Comparison of ENCODE assay signal across 1 cellular context in genomic region chr6:139474145-139475108, GRCh38.
TF ChIP-seq lines count a peak whose summit lies in the region.

No MANE protein-coding gene starts in this region.

TF ChIP-seq in K562, 482 proteins besides CTCF, POLR2A, EP300 and RAD21 (continued from another document and continues in another):
- no peak for TF ChIP-seq SIRT6 (IDR thresholded peaks at IDR 0.05; ENCODE audit: low read depth, low read length)
- TF ChIP-seq ZFP36 (IDR thresholded peaks at IDR 0.05; ENCODE audit: low read depth, low read length, partially characterized antibody) = no peak
- no peak for TF ChIP-seq KDM5B (IDR thresholded peaks at IDR 0.05; ENCODE audit: insufficient replicate concordance, low read depth, low read length)
- TF ChIP-seq CBX5 (IDR thresholded peaks at IDR 0.05; ENCODE audit: borderline replicate concordance, low read depth) = no peak
- no peak for TF ChIP-seq CBFA2T3 (IDR thresholded peaks at IDR 0.05)
- no peak for TF ChIP-seq ZFX (CRISPR knock-in tag; IDR thresholded peaks at IDR 0.05)
- TF ChIP-seq E2F1 (CRISPR knock-in tag; IDR thresholded peaks at IDR 0.05) = 0 out of 2 replicates have a peak, but pooled peaks have one; percentile 41
- TF ChIP-seq SNRNP70 (optimal IDR thresholded peaks at IDR 0.05; ENCODE audit: low read depth, low read length) = no peak
- TF ChIP-seq PML (IDR thresholded peaks at IDR 0.05; ENCODE audit: low read length) = no peak
- TF ChIP-seq LARP7 (IDR thresholded peaks at IDR 0.05) = peak; percentile 39; the same call in 1 of the 2 replicates
- TF ChIP-seq NFIX (CRISPR knock-in tag; IDR thresholded peaks at IDR 0.05; ENCODE audit: low read depth) = no peak
- TF ChIP-seq ZNF3 (CRISPR knock-in tag; IDR thresholded peaks at IDR 0.05) = no peak
- TF ChIP-seq ATF7 (IDR thresholded peaks at IDR 0.05) = 0 out of 2 replicates have a peak, but pooled peaks have one; percentile 25
- 0 out of 2 replicates have a peak, but pooled peaks have one; percentile 36 for TF ChIP-seq HDAC2 (IDR thresholded peaks at IDR 0.05)
- TF ChIP-seq ARID4B (CRISPR knock-in tag; IDR thresholded peaks at IDR 0.05) = no peak
- 0 out of 2 replicates have a peak, but pooled peaks have one; percentile 21 for TF ChIP-seq GTF2E2 (tag; IDR thresholded peaks at IDR 0.05)
- TF ChIP-seq MTA2 (IDR thresholded peaks at IDR 0.05; ENCODE audit: low read depth) = peak; percentile 23; the same call in 1 of the 2 replicates
- TF ChIP-seq ETV1 (tag; conservative IDR thresholded peaks at IDR 0.05; ENCODE audit: low read depth) = no peak
- no peak for TF ChIP-seq RBM14 (IDR thresholded peaks at IDR 0.05; ENCODE audit: borderline replicate concordance, insufficient read depth, low read depth, low read length)
- TF ChIP-seq ILF3 (IDR thresholded peaks at IDR 0.05; ENCODE audit: borderline replicate concordance) = no peak
- peak; percentile 43 to 54; a peak in 2 of 4 replicates for TF ChIP-seq TRIM24 (IDR thresholded peaks at IDR 0.05)
- TF ChIP-seq ZNF324 (CRISPR knock-in tag; IDR thresholded peaks at IDR 0.05) = no peak
- TF ChIP-seq ZNF518B (CRISPR knock-in tag; IDR thresholded peaks at IDR 0.05) = no peak
- peak; percentile 50; the same call in 1 of the 2 replicates for TF ChIP-seq SNIP1 (IDR thresholded peaks at IDR 0.05; ENCODE audit: low read depth)
- TF ChIP-seq E2F8 (IDR thresholded peaks at IDR 0.05; ENCODE audit: low read depth, partially characterized antibody) = peak; percentile 49
- no peak for TF ChIP-seq ETV5 (CRISPR knock-in tag; IDR thresholded peaks at IDR 0.05; ENCODE audit: low read depth)
- TF ChIP-seq CHAMP1 (IDR thresholded peaks at IDR 0.05) = no peak
- TF ChIP-seq TOE1 (IDR thresholded peaks at IDR 0.05; ENCODE audit: borderline replicate concordance) = peak; percentile 79; the same call in 1 of the 2 replicates
- TF ChIP-seq TOE1 (CRISPR knock-in tag; IDR thresholded peaks at IDR 0.05; ENCODE audit: borderline replicate concordance, low read depth) = no peak
- no peak for TF ChIP-seq PHF20 (IDR thresholded peaks at IDR 0.05; ENCODE audit: partially characterized antibody)
- peak; percentile 82 for TF ChIP-seq LEF1 (IDR thresholded peaks at IDR 0.05)
- peak; percentile 26; the same call in 1 of the 2 replicates for TF ChIP-seq NKRF (IDR thresholded peaks at IDR 0.05; ENCODE audit: borderline replicate concordance)
- no peak for TF ChIP-seq KDM1A (IDR thresholded peaks at IDR 0.05)
- TF ChIP-seq ZBTB49 (CRISPR knock-in tag; IDR thresholded peaks at IDR 0.05; ENCODE audit: borderline replicate concordance) = no peak
- peak; percentile 40 to 76; a peak in 3 of 4 replicates for TF ChIP-seq FOXK2 (conservative IDR thresholded peaks at IDR 0.05 in 1 of 2, IDR thresholded peaks at IDR 0.05 in 1 of 2; ENCODE audit: low read depth in 2 of 2)
- peak; percentile 64; the same call in 1 of the 2 replicates for TF ChIP-seq ZNF644 (tag; IDR thresholded peaks at IDR 0.05; ENCODE audit: low read depth)
- TF ChIP-seq ARID3B (CRISPR knock-in tag; IDR thresholded peaks at IDR 0.05; ENCODE audit: borderline replicate concordance) = no peak
- TF ChIP-seq SIN3A (IDR thresholded peaks at IDR 0.05; ENCODE audit: borderline replicate concordance in 2 of 2, control insufficient read depth in 1 of 2, low read depth in 2 of 2, low read length in 2 of 2) = no peak
- no peak for TF ChIP-seq MAFG (tag; conservative IDR thresholded peaks at IDR 0.05)
- no peak for TF ChIP-seq RFX7 (CRISPR knock-in tag; IDR thresholded peaks at IDR 0.05)
